In genomic region chr6:82331031-82331773, GRCh38 we compare ENCODE assay signal across 10 cellular contexts. TPM values are rescaled to one million over a fixed set of nuclear protein-coding genes. Genes with fewer than 3 reads are reported as not detected.
A peak's percentile ranks its signal among the peaks of the same experiment; 100 is the strongest.
DNase-seq lines count a peak whose midpoint lies in the region; ATAC-seq, FAIRE-seq and TF ChIP-seq lines count a peak whose summit lies in the region.
"Had no signal": no experiment of that assay in that cellular context is flagged by ENCODE, and none has a peak within 500 bp of the region (broad histone marks: within the 10 kb centered on the region; RNA-seq: fewer than 3 reads in every experiment).

No MANE protein-coding gene starts in this region.

- RAD21 ChIA-PET in GM12878 (lab: Charles Lee; ENCODE audit: unreplicated experiment), result no interaction called here

- TF ChIP-seq CTCF in GM12875 (IDR thresholded peaks at IDR 0.05; ENCODE audit: borderline replicate concordance, insufficient read depth, low read depth, low read length) (peak; percentile 17; the same call in 1 of the 2 replicates), GM12878 (IDR thresholded peaks at IDR 0.05 in 2 of 3, conservative IDR thresholded peaks at IDR 0.05 in 1 of 3; ENCODE audit: control insufficient read depth in 2 of 3, extremely low read depth in 1 of 3, insufficient read depth in 1 of 3, low read depth in 3 of 3, low read length in 3 of 3) (peak in 2 of 3 experiments; percentile 30 to 44; a peak in 4 of 6 replicates), neural progenitor cell (IDR thresholded peaks at IDR 0.05) (no peak)

- intact Hi-C loops in GM12878 (cut with micrococcal nuclease; ENCODE audit: unreplicated experiment), result loop anchor here (1.0 kb wide), 2 partner anchors 258 to 724 kb away; no protein-coding TSS in a partner anchor
- intact Hi-C loops in activated T-helper 1 cell treated with anti-CD3 and anti-CD28 coated beads, Interleukin-12 subunit alpha, Interleukin-12 subunit beta, Interleukin-2, Interleukin-4 antibody, amounts not matched to agents 30 ng/mL and 10 ng/mL and 1 ng/mL, durations not matched to agents 14 hours and 24 hours and 36 hours (cut with micrococcal nuclease), result no loop called here

- H3K4me1 ChIP-seq in GM12878 (ENCODE audit: control insufficient read depth, insufficient read depth, low read length) (no peaks in the 10 kb centered on the region), neural progenitor cell (peaks cover 6% of the 10 kb centered on the region)

- H3K27ac ChIP-seq in GM12878 (ENCODE audit: control insufficient read depth, insufficient read depth) (no peak overlapping the region), neural progenitor cell (no peak overlapping the region)

- H3K27me3 Mint-ChIP-seq in neural progenitor cell (ENCODE audit: insufficient read depth, low read depth), result peaks cover 5% of the 10 kb centered on the region
- H3K27me3 Mint-ChIP-seq in activated T-helper 1 cell treated with anti-CD3 and anti-CD28 coated beads, Interleukin-12 subunit alpha, Interleukin-12 subunit beta, Interleukin-2, Interleukin-4 antibody, amounts not matched to agents 30 ng/mL and 10 ng/mL and 1 ng/mL, durations not matched to agents 14 hours and 24 hours and 36 hours (ENCODE audit: insufficient read depth), result peaks cover 4% of the 10 kb centered on the region

- H4K20me1 ChIP-seq in GM12878 (ENCODE audit: control insufficient read depth, insufficient read depth), result no peaks in the 10 kb centered on the region
- no peaks in the 10 kb centered on the region for H4K20me1 ChIP-seq in neural progenitor cell (ENCODE audit: low read depth)

- TF ChIP-seq POLR2A in GM12878 (IDR thresholded peaks at IDR 0.05; ENCODE audit: low read depth, low read length), result no peak

- H3K4me1 Mint-ChIP-seq in neural progenitor cell, result peaks cover 6% of the 10 kb centered on the region
- H3K4me1 Mint-ChIP-seq in activated T-helper 1 cell treated with anti-CD3 and anti-CD28 coated beads, Interleukin-12 subunit alpha, Interleukin-12 subunit beta, Interleukin-2, Interleukin-4 antibody, amounts not matched to agents 30 ng/mL and 10 ng/mL and 1 ng/mL, durations not matched to agents 14 hours and 24 hours and 36 hours (ENCODE audit: low read depth), result no peaks in the 10 kb centered on the region

- H3K27me3 ChIP-seq in GM12878 (replicated peaks in 1 of 2; ENCODE audit: control insufficient read depth in 2 of 2, insufficient read depth in 2 of 2, low read length in 1 of 2), result no peaks in the 10 kb centered on the region
- H3K27me3 ChIP-seq in neural progenitor cell, result no peaks in the 10 kb centered on the region

- TF ChIP-seq RAD21 in Ishikawa (IDR thresholded peaks at IDR 0.05; ENCODE audit: low read depth) (peak; percentile 35), GM12878 (IDR thresholded peaks at IDR 0.05; ENCODE audit: insufficient read depth, low read depth, low read length) (peak; percentile 53)

- H3K4me3 ChIP-seq in GM12875 (ENCODE audit: low read depth, low read length), result no peak overlapping the region
- H3K4me3 ChIP-seq in GM12878, result no peak overlapping the region
- no peak overlapping the region for H3K4me3 ChIP-seq in neural progenitor cell

- H3K9me3 Mint-ChIP-seq in neural progenitor cell, result no peaks in the 10 kb centered on the region
- no peaks in the 10 kb centered on the region for H3K9me3 Mint-ChIP-seq in activated T-helper 1 cell treated with anti-CD3 and anti-CD28 coated beads, Interleukin-12 subunit alpha, Interleukin-12 subunit beta, Interleukin-2, Interleukin-4 antibody, amounts not matched to agents 30 ng/mL and 10 ng/mL and 1 ng/mL, durations not matched to agents 14 hours and 24 hours and 36 hours
- H3K9me3 Mint-ChIP-seq: stimulated activated naive CD8-positive, alpha-beta T cell treated with anti-CD3 and anti-CD28 coated beads, Interleukin-15, Interleukin-2, amounts not matched to agents 100 ng/mL and 50 ng/mL, for 24 hours had no signal

- DNase-seq in GM12878 (ENCODE audit: low read depth, low spot score) (no peak), neural progenitor cell (ENCODE audit: low spot score) (peak; percentile 37), epidermal melanocyte (ENCODE audit: insufficient read length, low spot score) (no peak)
- no peak for DNase-seq in activated T-helper 1 cell treated with anti-CD3 and anti-CD28 coated beads, Interleukin-12 subunit alpha, Interleukin-12 subunit beta, Interleukin-2, Interleukin-4 antibody, amounts not matched to agents 30 ng/mL and 10 ng/mL and 1 ng/mL, durations not matched to agents 14 hours and 24 hours and 36 hours (ENCODE audit: low spot score)
- DNase-seq: NCI-H1105, posterior cingulate gyrus had no signal

- no peak overlapping the region for H2AFZ ChIP-seq in GM12878 (ENCODE audit: control insufficient read depth, low read depth, low read length)
- peak overlapping the region; percentile 96 for H2AFZ ChIP-seq in neural progenitor cell (replicated peaks)

- H3K36me3 ChIP-seq in GM12878 (ENCODE audit: control insufficient read depth in 2 of 2, insufficient read depth in 2 of 2, low read length in 1 of 2), result no peaks in the 10 kb centered on the region
- H3K36me3 ChIP-seq in neural progenitor cell, result no peaks in the 10 kb centered on the region

- H3K9me3 ChIP-seq in GM12878 (replicated peaks; ENCODE audit: control insufficient read depth, insufficient read depth, low read length) (no peaks in the 10 kb centered on the region), neural progenitor cell (ENCODE audit: low read depth) (no peaks in the 10 kb centered on the region)

- H3K4me2 ChIP-seq in GM12878 (ENCODE audit: control insufficient read depth, insufficient read depth) (no peak overlapping the region), neural progenitor cell (no peak overlapping the region)

- H3K36me3 Mint-ChIP-seq in neural progenitor cell, result no peaks in the 10 kb centered on the region
- no peaks in the 10 kb centered on the region for H3K36me3 Mint-ChIP-seq in activated T-helper 1 cell treated with anti-CD3 and anti-CD28 coated beads, Interleukin-12 subunit alpha, Interleukin-12 subunit beta, Interleukin-2, Interleukin-4 antibody, amounts not matched to agents 30 ng/mL and 10 ng/mL and 1 ng/mL, durations not matched to agents 14 hours and 24 hours and 36 hours (ENCODE audit: low read depth)

- H3K79me2 ChIP-seq in GM12878 (ENCODE audit: control insufficient read depth, insufficient read depth, low read length) (no peaks in the 10 kb centered on the region), neural progenitor cell (ENCODE audit: low read depth) (no peaks in the 10 kb centered on the region)

- CTCF ChIA-PET in GM12878 (lab: Yijun Ruan, JAX), result interaction anchor here (0.9 kb wide), 1 partner anchor 10 kb away, joined by 3 read pairs; no protein-coding TSS in a partner anchor

- BruUV-seq in GM12878 (replicated peaks; lab: Mats Ljungman, UMichigan), result no TSS peak

- H3K4me3 Mint-ChIP-seq in neural progenitor cell, result no peak overlapping the region
- H3K4me3 Mint-ChIP-seq in activated T-helper 1 cell treated with anti-CD3 and anti-CD28 coated beads, Interleukin-12 subunit alpha, Interleukin-12 subunit beta, Interleukin-2, Interleukin-4 antibody, amounts not matched to agents 30 ng/mL and 10 ng/mL and 1 ng/mL, durations not matched to agents 14 hours and 24 hours and 36 hours, result no peak overlapping the region
- H3K4me3 Mint-ChIP-seq: stimulated activated naive CD8-positive, alpha-beta T cell treated with anti-CD3 and anti-CD28 coated beads, Interleukin-15, Interleukin-2, amounts not matched to agents 100 ng/mL and 50 ng/mL, for 24 hours had no signal

- peak; percentile 46; the same call in 2 of the 3 replicates for ATAC-seq in GM12878
- ATAC-seq in HG03039 (IDR thresholded peaks at IDR 0.05; ENCODE audit: unreplicated experiment), result no peak

- POLR2A ChIA-PET in GM12878 (lab: Charles Lee), result interaction anchor here (0.7 kb wide), 1 partner anchor 560 kb away, joined by 3 read pairs; no protein-coding TSS in a partner anchor

- no peak for TF ChIP-seq EP300 in Ishikawa (IDR thresholded peaks at IDR 0.05; ENCODE audit: borderline replicate concordance)
- no peak for TF ChIP-seq EP300 in GM12878 (IDR thresholded peaks at IDR 0.05; ENCODE audit: borderline replicate concordance in 1 of 2, control insufficient read depth in 1 of 2, low read depth in 2 of 2, low read length in 2 of 2)

- no peaks in the 10 kb centered on the region for H3F3A ChIP-seq in neural progenitor cell (ENCODE audit: low read depth)

- H3K9ac ChIP-seq in GM12878 (ENCODE audit: control insufficient read depth, insufficient read depth, low read length), result no peak overlapping the region
- no peak overlapping the region for H3K9ac ChIP-seq in neural progenitor cell

- in situ Hi-C loops in GM12878 (cut with MboI), result no loop called here

- peak overlapping the region; percentile 29 for H3K27ac Mint-ChIP-seq in neural progenitor cell
- H3K27ac Mint-ChIP-seq in activated T-helper 1 cell treated with anti-CD3 and anti-CD28 coated beads, Interleukin-12 subunit alpha, Interleukin-12 subunit beta, Interleukin-2, Interleukin-4 antibody, amounts not matched to agents 30 ng/mL and 10 ng/mL and 1 ng/mL, durations not matched to agents 14 hours and 24 hours and 36 hours, result no peak overlapping the region
- H3K27ac Mint-ChIP-seq: stimulated activated naive CD8-positive, alpha-beta T cell treated with anti-CD3 and anti-CD28 coated beads, Interleukin-15, Interleukin-2, amounts not matched to agents 100 ng/mL and 50 ng/mL, for 24 hours had no signal

- no peak for FAIRE-seq in GM12878 (lab: Jason Lieb, UNC)

- 20% methylated on average over 2 of the region's 2 CpGs for WGBS in GM12878 (ENCODE audit: insufficient coverage, insufficient replicate concordance, low lambda C conversion rate, missing lambda C conversion rate)

- SMC1A ChIA-PET in GM12878 (lab: Charles Lee; ENCODE audit: uncharacterized antibody, unreplicated experiment), result no interaction called here

RNA-seq across cellular contexts. Expression of gene TPBG, which starts 32.4 kb away (rescaled TPM):
- 1.0 and 1.1 TPM in 2 replicates for total RNA-seq in GM12878 (2013; cell fraction: nucleolus; rRNA removed)
- 0.73 and 1.1 TPM in 2 replicates for total RNA-seq in GM12878 (2014; rRNA removed)
- total RNA-seq in GM12878 (2014; rRNA removed; fragmentation: Illumina TruSeq; extraction: Trizol), result 0.18 and 0.27 TPM in 2 replicates
- 0.48 and 0.59 TPM in 2 replicates for total RNA-seq in GM12878 (2021)
- polyA plus RNA-seq in GM12878 (2011; ENCODE audit: low read depth), result 1.3 TPM
- polyA plus RNA-seq in GM12878 (2011; rRNA removed), result 0.58 and 0.75 TPM in 2 replicates
- 0.52 and 0.59 TPM in 2 replicates for polyA plus RNA-seq in GM12878 (2011; cell fraction: cytosol; rRNA removed)
- polyA plus RNA-seq in GM12878 (2011; cell fraction: nucleus; rRNA removed), result 2.4 and 3.6 TPM in 2 replicates
- 2.0 and 3.1 TPM in 2 replicates for polyA plus RNA-seq in GM12878 (2012)
- 0.47 and 0.76 TPM in 2 replicates for polyA plus RNA-seq in GM12878 (2014; fragmentation: Illumina TruSeq; extraction: Trizol)
- polyA plus RNA-seq in GM12878 (2014; fragmentation: Nextera tagmentation; extraction: Ambion mirVana), result under 1 TPM; 0.06 to 0.33 TPM
- polyA plus RNA-seq in GM12878 (2014; rRNA removed), result 0.79 and 0.86 TPM in 2 replicates
- under 1 TPM; 0.82 to 0.98 TPM for polyA plus RNA-seq in GM12878 (2016; fragmentation: Nextera tagmentation; extraction: Ambion mirVana)
- polyA minus RNA-seq in GM12878 (2011; rRNA and poly(A)+ RNA removed), result 0.31 and 0.66 TPM in 2 replicates
- polyA minus RNA-seq in GM12878 (2011; cell fraction: cytosol; rRNA and poly(A)+ RNA removed), result 0.73 and 1.3 TPM in 2 replicates
- polyA minus RNA-seq in GM12878 (2011; cell fraction: nucleus; rRNA and poly(A)+ RNA removed), result 0.73 and 1.1 TPM in 2 replicates
- total RNA-seq in neural progenitor cell (ENCODE audit: low replicate concordance), result 362 and 601 TPM in 2 replicates
- not detected in 2 replicates for total RNA-seq in activated T-helper 1 cell treated with anti-CD3 and anti-CD28 coated beads, Interleukin-12 subunit alpha, Interleukin-12 subunit beta, Interleukin-2, Interleukin-4 antibody, amounts not matched to agents 30 ng/mL and 10 ng/mL and 1 ng/mL, durations not matched to agents 14 hours and 24 hours and 36 hours

Comparison
In these comparisons a context has a peak if more than half of its experiments do, and no peak if none do; other contexts are left out.
1. RNA of gene TPBG, which starts 32.4 kb away (total RNA-seq): 362 to 601 TPM in neural progenitor cell; 0.18 to 1.1 TPM in GM12878 and not detected in activated T-helper 1 cell treated with anti-CD3 and anti-CD28 coated beads, Interleukin-12 subunit alpha, Interleukin-12 subunit beta, Interleukin-2, Interleukin-4 antibody, amounts not matched to agents 30 ng/mL and 10 ng/mL and 1 ng/mL, durations not matched to agents 14 hours and 24 hours and 36 hours; every median in the first group is over 100 times any median in the second.